ENCODE assay signal across 8 cellular contexts in genomic region chr14:32702571-32702970, GRCh38.
DNase-seq lines count a peak whose midpoint lies in the region; ATAC-seq, FAIRE-seq and TF ChIP-seq lines count a peak whose summit lies in the region.

No MANE protein-coding gene starts in this region.

- no peaks in the 10 kb centered on the region for H3K9me3 ChIP-seq in psoas muscle

- intact Hi-C loops in head of caudate nucleus (cut with DNase I) (loop anchor here (5.0 kb wide), 1 partner anchor 230 kb away; no protein-coding TSS in a partner anchor), psoas muscle (cut with DNase I) (loop anchor here (10.0 kb wide), 2 partner anchors 108 to 128 kb away; no protein-coding TSS in a partner anchor)

- peaks cover 34% of the 10 kb centered on the region for H3K4me1 ChIP-seq in psoas muscle

- DNase-seq in GM12864 (ENCODE audit: low read depth) (peak; percentile 43), head of caudate nucleus (peak; percentile 21 to 88 (median 56)), psoas muscle (peak; percentile 27 to 49), frontal cortex (ENCODE audit: low spot score in 2 of 2) (no peak), NCI-H1105 (lab: John Stamatoyannopoulos, UW) (no peak)

- ATAC-seq in HG02588 (IDR thresholded peaks at IDR 0.05; ENCODE audit: unreplicated experiment) (peak; percentile 97), psoas muscle (peak; percentile 65 to 85 (median 76)), GM21390 (IDR thresholded peaks at IDR 0.05; ENCODE audit: unreplicated experiment) (no peak)
- ATAC-seq in activated CD4-positive, CD25-positive, alpha-beta regulatory T cell treated with anti-CD3 and anti-CD28 coated beads, Interleukin-2, amount 50 U/mL, for 24 hours: peak; percentile 97

- 18 to 28% (median 24%) methylated on average over 8 of the region's 8 CpGs for WGBS in psoas muscle, 3 donors

- no peak overlapping the region for H3K4me3 ChIP-seq in GM12864 (ENCODE audit: low read depth, low read length)
- H3K4me3 ChIP-seq in psoas muscle: no peak overlapping the region

- peaks cover 0 to 14% of the 10 kb centered on the region in 2 donors for H3K36me3 ChIP-seq in psoas muscle (ENCODE audit: insufficient read depth in 1 of 2, low read depth in 1 of 2)

- peak overlapping the region; percentile 48 for H3K27ac ChIP-seq in psoas muscle

- TF ChIP-seq CTCF in GM12864 (IDR thresholded peaks at IDR 0.05; ENCODE audit: low read depth, low read length, missing control alignments) (no peak), psoas muscle (IDR thresholded peaks at IDR 0.05) (no peak)

- no peaks in the 10 kb centered on the region for H3K27me3 ChIP-seq in psoas muscle (ENCODE audit: insufficient read depth in 3 of 3, low read length in 2 of 3)

- FAIRE-seq in frontal cortex (lab: Jason Lieb, UNC): no peak

Comparison
In these comparisons a context has a peak if more than half of its experiments do, and no peak if none do; other contexts are left out.
1. DNase-seq: peak in GM12864 (single experiment), head of caudate nucleus (42 of 42) and psoas muscle (2 of 2); none in frontal cortex (0 of 2) and NCI-H1105 (single experiment).